Comparison of ENCODE assay signal across 8 cellular contexts in the genomic region with DNA sequence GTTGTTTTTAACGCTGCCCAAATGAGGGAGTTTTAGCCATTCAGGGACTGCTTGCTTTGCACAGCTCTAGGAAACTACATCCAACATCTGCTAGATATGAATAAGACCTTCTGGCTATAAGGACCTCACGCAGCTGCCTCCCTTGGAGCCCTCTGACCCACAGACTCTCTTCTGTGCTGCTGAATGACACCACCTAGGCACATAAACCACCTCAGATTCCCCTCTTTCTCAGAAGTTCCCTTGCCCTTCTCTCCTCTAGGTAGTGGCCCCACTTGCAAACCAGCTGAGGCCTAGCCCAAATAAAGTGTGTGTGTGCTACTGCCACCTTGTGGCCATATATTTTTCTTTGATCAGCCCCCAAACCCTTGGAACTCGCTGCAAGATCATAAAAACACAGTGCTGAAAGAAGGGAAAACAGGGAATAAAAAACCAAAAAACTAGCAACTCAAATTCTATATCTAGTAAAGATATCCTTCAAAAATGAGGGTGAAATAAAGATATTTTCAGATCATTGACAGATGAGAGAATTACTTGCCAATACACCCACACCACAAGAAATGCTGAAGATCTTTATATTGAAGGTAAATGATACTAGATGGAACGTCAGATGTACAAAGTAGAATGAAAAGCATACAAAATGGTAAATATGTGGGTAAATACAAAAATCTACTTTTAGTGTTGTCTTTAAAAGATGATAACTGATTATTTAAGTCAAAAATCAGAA.
DNase-seq lines count a peak whose midpoint lies in the region; ATAC-seq and TF ChIP-seq lines count a peak whose summit lies in the region.

No MANE protein-coding gene starts in this region.

- no peak overlapping the region for H4K91ac ChIP-seq in trophoblast cell (ENCODE audit: low read depth, low read length)

- H3K18ac ChIP-seq in trophoblast cell (ENCODE audit: low read length) = no peak overlapping the region

- ATAC-seq in GM18519 (IDR thresholded peaks at IDR 0.05; ENCODE audit: low FRiP score, unreplicated experiment) (peak; percentile 74), HG02938 (IDR thresholded peaks at IDR 0.05; ENCODE audit: unreplicated experiment) (peak; percentile 93)

- H3K9ac ChIP-seq in trophoblast cell (ENCODE audit: low read length) = no peak overlapping the region

- H3K9me3 ChIP-seq in BE2C = no peaks in the 10 kb centered on the region
- H3K9me3 ChIP-seq in trophoblast cell (ENCODE audit: insufficient read depth, low read depth, low read length) = no peaks in the 10 kb centered on the region

- no peak overlapping the region for H3K4me2 ChIP-seq in trophoblast cell (ENCODE audit: low read length)

- H3K4me3 ChIP-seq in BE2C (ENCODE audit: low read depth, low read length) (no peak overlapping the region), trophoblast cell (ENCODE audit: low read depth, low read length) (no peak overlapping the region)

- no peak overlapping the region for H4K12ac ChIP-seq in trophoblast cell (ENCODE audit: low read depth, low read length)

- H2AK5ac ChIP-seq in trophoblast cell (ENCODE audit: low read length) = no peak overlapping the region

- no peak overlapping the region for H2BK12ac ChIP-seq in trophoblast cell (ENCODE audit: low read length)

- H3K79me2 ChIP-seq in trophoblast cell (ENCODE audit: control insufficient read depth, insufficient read depth, low read length, poor library complexity) = no peaks in the 10 kb centered on the region

- H2BK5ac ChIP-seq in trophoblast cell (ENCODE audit: low read depth, low read length, poor library complexity) = no peak overlapping the region

- H3K4me1 ChIP-seq in BE2C (peaks cover 1% of the 10 kb centered on the region), trophoblast cell (ENCODE audit: control insufficient read depth in 1 of 2, insufficient read depth in 2 of 2, low read length in 2 of 2) (no peaks in the 10 kb centered on the region)

- H2AFZ ChIP-seq in trophoblast cell (ENCODE audit: insufficient read depth, low read length, poor library complexity) = no peak overlapping the region

- no peak overlapping the region for H4K8ac ChIP-seq in trophoblast cell (ENCODE audit: low read depth, low read length)

- DNase-seq in BE2C (peak; percentile 52), NCI-H774 (lab: John Stamatoyannopoulos, UW) (peak; percentile 10), foreskin melanocyte (peak; percentile 53), trophoblast cell (peak; percentile 41 to 75), 8988T (no peak)
- peak; percentile 27 for DNase-seq in activated CD8-positive, alpha-beta memory T cell treated with anti-CD3 and anti-CD28 coated beads, Interleukin-2, amount 50 U/mL, for 4 hours

- no peak overlapping the region for H2BK120ac ChIP-seq in trophoblast cell (ENCODE audit: insufficient read depth, low read length, poor library complexity)

- no CpG with 5 or more reads among the region's 4 CpGs for WGBS in trophoblast cell (ENCODE audit: extremely low coverage, insufficient coverage, insufficient read length)

- no peak overlapping the region for H3K14ac ChIP-seq in trophoblast cell (ENCODE audit: low read length)

- no peaks in the 10 kb centered on the region for H3K27me3 ChIP-seq in BE2C
- no peaks in the 10 kb centered on the region for H3K27me3 ChIP-seq in trophoblast cell (ENCODE audit: insufficient read depth, low read length)

- no peak overlapping the region for H3K23ac ChIP-seq in trophoblast cell (ENCODE audit: low read length)

- peak; percentile 80 for TF ChIP-seq CTCF in BE2C (IDR thresholded peaks at IDR 0.05; ENCODE audit: low read depth, low read length)

- no peaks in the 10 kb centered on the region for H3K79me1 ChIP-seq in trophoblast cell (ENCODE audit: low read length)

- no peak overlapping the region for H3K27ac ChIP-seq in trophoblast cell (ENCODE audit: low read depth, low read length)

- H3K36me3 ChIP-seq in BE2C (no peaks in the 10 kb centered on the region; the same call in 1 of the 2 replicates), trophoblast cell (ENCODE audit: control insufficient read depth in 1 of 2, insufficient read depth in 2 of 2, low read length in 2 of 2) (no peaks in the 10 kb centered on the region)

- H3K4ac ChIP-seq in trophoblast cell (ENCODE audit: low read depth, low read length) = no peak overlapping the region
